In the genomic region with DNA sequence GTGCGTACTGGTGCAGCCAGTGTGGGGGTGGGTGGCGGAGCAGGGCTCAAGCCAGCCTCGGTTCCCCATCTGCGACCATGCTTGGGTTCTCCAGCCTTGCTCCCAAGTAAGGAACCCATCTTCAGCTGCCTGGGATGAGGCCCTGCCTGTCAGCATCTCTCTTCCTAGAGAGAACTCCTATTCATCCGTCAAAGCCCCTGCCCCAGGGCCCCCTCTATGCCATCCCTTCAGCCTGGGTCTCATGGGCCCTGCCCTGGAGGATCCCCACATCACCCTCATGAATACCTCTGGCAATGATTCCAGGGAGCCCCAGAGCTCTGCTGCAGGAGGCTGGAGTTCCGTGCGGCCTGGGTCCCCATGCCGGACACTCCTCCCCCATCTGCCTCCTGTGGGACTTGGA, we compare ENCODE assay signal across 12 cellular contexts. TPM values are rescaled to one million over a fixed set of nuclear protein-coding genes. Genes with fewer than 3 reads are reported as not detected.
"Had no signal": no experiment of that assay in that cellular context is flagged by ENCODE, and none has a peak within 500 bp of the region (broad histone marks: within the 10 kb centered on the region; RNA-seq: fewer than 3 reads in every experiment).

No MANE protein-coding gene starts in this region.

- H3K4me3 ChIP-seq: cardiac muscle cell, heart right ventricle, skin epidermis, testis, vagina had no signal

- H3K27me3 ChIP-seq: cardiac muscle cell, testis, vagina had no signal

- H3K4me3 Mint-ChIP-seq: activated naive CD4-positive, alpha-beta T cell treated with anti-CD3 and anti-CD28 coated beads, Interleukin-2, amount 10 ng/mL, durations not matched to agents 7 days and 5 days; T-helper 1 cell treated with Interleukin-12 subunit alpha and Interleukin-12 subunit beta and Interleukin-4 antibody, amounts not matched to agents 30 μg/mL and 1 μg/mL, for 36 hours had no signal

- H3K9me3 ChIP-seq: heart right ventricle, testis, vagina had no signal

- H3K9me3 Mint-ChIP-seq: activated CD4-positive, alpha-beta T cell treated with anti-CD3 and anti-CD28 coated beads, Interleukin-2, amount 10 ng/mL, durations not matched to agents 24 days and 14 days; activated naive CD4-positive, alpha-beta T cell treated with anti-CD3 and anti-CD28 coated beads, Interleukin-2, amount 10 ng/mL, durations not matched to agents 7 days and 5 days; activated T-cell treated with anti-CD3 and anti-CD28 coated beads, Interleukin-2, amount 50 U/mL, for 4 hours; nephron; T-helper 1 cell treated with Interleukin-12 subunit alpha and Interleukin-12 subunit beta and Interleukin-4 antibody, amounts not matched to agents 30 μg/mL and 1 μg/mL, for 36 hours had no signal

- H3K27ac ChIP-seq: cardiac muscle cell, heart right ventricle, skin epidermis, testis, vagina had no signal

RNA-seq across cellular contexts. Expression of gene EFNA2, which starts 6.4 kb away (rescaled TPM):
- total RNA-seq: activated CD4-positive, alpha-beta T cell treated with anti-CD3 and anti-CD28 coated beads, Interleukin-2, amount 10 ng/mL, durations not matched to agents 24 days and 14 days; activated T-cell treated with anti-CD3 and anti-CD28 coated beads, Interleukin-2, amount 50 U/mL, for 4 hours; left cardiac atrium; vagina had no signal
- polyA plus RNA-seq: fibroblast of lung had no signal
